In the genomic region with DNA sequence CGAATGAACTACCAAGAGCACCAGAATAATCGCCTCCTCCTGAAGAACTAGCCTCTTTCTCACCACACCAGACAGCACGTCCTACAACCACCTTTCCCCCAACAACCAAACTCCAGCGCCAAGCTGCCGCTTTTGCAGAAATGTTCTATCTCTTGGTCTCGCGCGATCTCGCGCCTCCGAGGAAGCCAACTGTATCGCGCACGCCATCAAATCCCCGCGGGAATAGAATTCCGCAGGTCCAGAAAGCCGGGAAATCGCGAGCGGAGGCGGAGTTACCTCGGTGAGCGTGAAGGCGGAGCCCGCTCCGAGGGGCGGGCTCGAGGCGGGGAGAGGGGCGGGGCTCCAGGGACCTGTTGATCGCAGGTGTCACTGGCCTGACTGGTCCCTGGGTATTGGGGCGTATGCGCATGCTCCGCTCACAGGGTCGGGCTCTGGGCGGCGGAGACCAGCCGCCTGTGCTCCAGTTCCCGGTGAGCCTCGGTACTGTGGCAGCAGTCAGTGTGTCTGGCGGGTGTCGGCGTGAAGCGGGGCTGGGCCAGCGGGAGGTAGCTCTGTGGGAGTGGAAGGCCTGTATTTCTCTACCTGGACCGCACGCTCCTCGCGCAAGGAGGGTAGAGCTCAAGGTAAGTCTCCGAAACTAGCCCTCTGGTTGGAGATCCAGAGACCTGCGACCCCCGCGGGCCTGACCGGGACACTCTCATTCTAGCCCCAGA, we compare ENCODE assay signal across 8 cellular contexts. TPM values are rescaled to one million over a fixed set of nuclear protein-coding genes. Genes with fewer than 3 reads are reported as not detected.
A peak's percentile ranks its signal among the peaks of the same experiment; 100 is the strongest.
DNase-seq lines count a peak whose midpoint lies in the region; ATAC-seq, FAIRE-seq and TF ChIP-seq lines count a peak whose summit lies in the region.

A gene (plus strand): TSS at position 463 of the 713 bp plus-strand sequence. CDS start 27,047 bp downstream, outside the sequence.

- peak within 1 kb of the TSS; percentile 65 for H3K4me3 ChIP-seq in HUES64 (ENCODE audit: low read length)
- H3K4me3 ChIP-seq in OCI-LY3 (ENCODE audit: low read length): peak within 1 kb of the TSS; percentile 88

- in situ Hi-C loops in Caki2 (cut with HindIII; ENCODE audit: low pct_unique_long_range_greater_than_20kb, low sequenced_read_pairs): no loop called here

- H4K20me1 ChIP-seq in OCI-LY3 (ENCODE audit: insufficient read depth, low read length): no peaks in the 10 kb centered on the region

- H3K4me2 ChIP-seq in OCI-LY3 (ENCODE audit: low read length): peak within 1 kb of the TSS; percentile 65

- H3K79me2 ChIP-seq in OCI-LY3 (ENCODE audit: low read length): peaks cover 3% of the 10 kb centered on the region; the same call in 1 of the 2 replicates

- H3K36me3 ChIP-seq in HUES64 (ENCODE audit: insufficient read depth, low read length) (peaks cover 4% of the 10 kb centered on the region), OCI-LY3 (replicated peaks; ENCODE audit: low read depth, low read length) (no peaks in the 10 kb centered on the region)

- DNase-seq in Caki2 (ENCODE audit: low read depth): peak; percentile 98
- DNase-seq in activated T-cell treated with anti-CD3 and anti-CD28 coated beads for 1 hour (ENCODE audit: low read depth): peak; percentile 98
- peak; percentile 99 for DNase-seq in mesenteric fat pad (ENCODE audit: low spot score)
- peak; percentile 96 for DNase-seq in stimulated activated CD8-positive, alpha-beta memory T cell treated with anti-CD3 and anti-CD28 coated beads, Interleukin-15, amount 100 ng/mL, for 1 hour (ENCODE audit: low read depth)

- peak; percentile 96 for FAIRE-seq in endometrium (lab: Jason Lieb, UNC)

- TF ChIP-seq CTCF in OCI-LY3 (IDR thresholded peaks at IDR 0.05; ENCODE audit: low read depth, low read length): no peak

- whole genome bisulfite sequencing in HUES64: under 1% methylated on average over 55 of the region's 55 CpGs

- H2AFZ ChIP-seq in OCI-LY3 (ENCODE audit: low read depth, low read length): peak within 1 kb of the TSS; percentile 92

- ATAC-seq in GM21515 (IDR thresholded peaks at IDR 0.05; ENCODE audit: unreplicated experiment): peak; percentile 95

- H3K27me3 ChIP-seq in HUES64 (ENCODE audit: insufficient read depth, low read length) (0 out of 2 replicates have a peak, but pooled peaks cover 3% of the 10 kb centered on the region), OCI-LY3 (ENCODE audit: low read depth, low read length) (peaks cover 8% of the 10 kb centered on the region; the same call in 1 of the 2 replicates)

- no peaks in the 10 kb centered on the region for H3K9me3 ChIP-seq in HUES64 (ENCODE audit: insufficient read depth, low read depth, low read length)
- no peaks in the 10 kb centered on the region for H3K9me3 ChIP-seq in OCI-LY3 (ENCODE audit: insufficient read depth, low read length)

- H3K4me1 ChIP-seq in HUES64 (ENCODE audit: insufficient read depth, low read length) (peaks cover 31% of the 10 kb centered on the region), OCI-LY3 (ENCODE audit: low read length) (peaks cover 28% of the 10 kb centered on the region)

- H3K9ac ChIP-seq in HUES64 (ENCODE audit: low read depth, low read length) (peak within 1 kb of the TSS; percentile 90), OCI-LY3 (ENCODE audit: low read length) (peak within 1 kb of the TSS; percentile 78)

- H3K27ac ChIP-seq in HUES64 (ENCODE audit: low read depth, low read length) (peak within 1 kb of the TSS; percentile 83), OCI-LY3 (ENCODE audit: low read length) (peak within 1 kb of the TSS; percentile 72)

RNA-seq across cellular contexts. Expression of the gene that starts here (rescaled TPM):
- 4.7 and 6.9 TPM in 2 replicates for total RNA-seq in Caki2 (2014; rRNA removed; shearing (Covaris generic); ENCODE audit: low replicate concordance)
- 7.4 TPM for polyA plus RNA-seq in HUES64 (2013, experiment 1 of 2)
- 9.2 TPM for polyA plus RNA-seq in HUES64 (2013, experiment 2 of 2)
- 111 TPM for total RNA-seq in mesenteric fat pad

Comparison
In these comparisons a context has a peak if more than half of its experiments do, and no peak if none do; other contexts are left out.
1. Peak in every context shown above with its lines: DNase-seq, ATAC-seq, H3K4me3 ChIP-seq and H3K27ac ChIP-seq.
2. RNA of the gene that starts here (total RNA-seq): 111 TPM in mesenteric fat pad (single experiment); 4.7 to 6.9 TPM in Caki2; every median in the first group is over 10 times any median in the second.